Comparison of ENCODE assay signal across 8 cellular contexts in genomic region chr3:51538459-51539290, GRCh38. TPM values are rescaled to one million over a fixed set of nuclear protein-coding genes. Genes with fewer than 3 reads are reported as not detected.
A peak's percentile ranks its signal among the peaks of the same experiment; 100 is the strongest.
DNase-seq lines count a peak whose midpoint lies in the region; ATAC-seq, FAIRE-seq and TF ChIP-seq lines count a peak whose summit lies in the region.

TSS of gene RAD54L2 (plus strand) at chr3:51538719. CDS start at chr3:51590421, 51,702 bp downstream.

- peaks cover 43% of the 10 kb centered on the region for H3K79me2 ChIP-seq in astrocyte (ENCODE audit: insufficient read depth, low read length)

- DNase-seq in HFFc6: peak; percentile 71
- peak; percentile 64 for DNase-seq in NCI-H1092 treated with DMSO at 0.1 percent for 48 hours (lab: John Stamatoyannopoulos, UW)
- peak; percentile 52 for DNase-seq in T-helper 22 cell (ENCODE audit: low read depth)
- DNase-seq in astrocyte (ENCODE audit: low read depth): peak; percentile 69
- DNase-seq in hepatic stellate cell (ENCODE audit: low spot score): peak; percentile 78
- peak; percentile 33 for DNase-seq in renal cortical epithelial cell (ENCODE audit: low read depth)
- peak; percentile 88 to 94 for DNase-seq in aorta

- peak; percentile 44 for TF ChIP-seq CTCF in GM12874 (IDR thresholded peaks at IDR 0.05; ENCODE audit: insufficient read depth, low read depth, low read length)
- TF ChIP-seq CTCF in HFFc6 (IDR thresholded peaks at IDR 0.05): peak; percentile 47
- TF ChIP-seq CTCF in astrocyte (IDR thresholded peaks at IDR 0.05; ENCODE audit: insufficient read depth, low read depth, low read length): no peak

- H3K4me1 Mint-ChIP-seq in HFFc6 (ENCODE audit: low read depth) (peaks cover 60% of the 10 kb centered on the region), astrocyte (ENCODE audit: low read depth, unreplicated experiment) (peaks cover 26% of the 10 kb centered on the region)

- H3K9me3 ChIP-seq in astrocyte (ENCODE audit: insufficient read depth, low read depth, low read length): no peaks in the 10 kb centered on the region
- no peaks in the 10 kb centered on the region for H3K9me3 ChIP-seq in aorta (ENCODE audit: control insufficient read depth, low read length)

- H3K4me1 ChIP-seq in astrocyte (ENCODE audit: insufficient read depth, low read length) (peaks cover 17% of the 10 kb centered on the region), aorta (ENCODE audit: control insufficient read depth in 1 of 2, insufficient read depth in 2 of 2, low read length in 2 of 2) (no peaks in the 10 kb centered on the region)

- H3K9me3 Mint-ChIP-seq in HFFc6 (no peaks in the 10 kb centered on the region), astrocyte (ENCODE audit: unreplicated experiment) (no peaks in the 10 kb centered on the region)

- H3K4me3 Mint-ChIP-seq in HFFc6: peak within 1 kb of the TSS; percentile 95
- H3K4me3 Mint-ChIP-seq in astrocyte (ENCODE audit: unreplicated experiment): peak within 1 kb of the TSS; percentile 93

- H3K9ac ChIP-seq in astrocyte (ENCODE audit: low read length): peak within 1 kb of the TSS; percentile 96

- H3K27me3 Mint-ChIP-seq in HFFc6 (ENCODE audit: insufficient read depth) (no peaks in the 10 kb centered on the region; the same call in 1 of the 2 replicates), astrocyte (ENCODE audit: low read depth, unreplicated experiment) (no peaks in the 10 kb centered on the region)

- H3K27ac Mint-ChIP-seq in HFFc6 (peak within 1 kb of the TSS; percentile 91), astrocyte (ENCODE audit: unreplicated experiment) (peak within 1 kb of the TSS; percentile 95)

- no peak for FAIRE-seq in astrocyte (lab: Jason Lieb, UNC)

- peaks cover 3% of the 10 kb centered on the region for H3K36me3 ChIP-seq in astrocyte (ENCODE audit: insufficient read depth, low read length)
- H3K36me3 ChIP-seq in aorta (ENCODE audit: control insufficient read depth in 1 of 2, insufficient read depth in 2 of 2, low read length in 1 of 2): no peaks in the 10 kb centered on the region

- 0% methylated on average over 65 to 91 of the region's 91 CpGs for WGBS in aorta, 2 donors

- H3K4me3 ChIP-seq in astrocyte (ENCODE audit: insufficient read depth, low read depth, low read length) (peak within 1 kb of the TSS; percentile 98), aorta (ENCODE audit: low read length in 2 of 2) (peak within 1 kb of the TSS; percentile 78 to 87)

- H4K20me1 ChIP-seq in astrocyte (ENCODE audit: insufficient read depth, low read length): peaks cover 35% of the 10 kb centered on the region

- no peaks in the 10 kb centered on the region for H3K36me3 Mint-ChIP-seq in HFFc6 (ENCODE audit: low read depth)
- H3K36me3 Mint-ChIP-seq in astrocyte (ENCODE audit: low read depth, unreplicated experiment): no peaks in the 10 kb centered on the region

- peak within 1 kb of the TSS; percentile 100 for H2AFZ ChIP-seq in astrocyte (ENCODE audit: low read depth, low read length)

- no peaks in the 10 kb centered on the region for H3K27me3 ChIP-seq in astrocyte (ENCODE audit: insufficient read depth, low read length)
- no peaks in the 10 kb centered on the region for H3K27me3 ChIP-seq in aorta (ENCODE audit: control insufficient read depth in 1 of 2, insufficient read depth in 2 of 2, low read length in 1 of 2)

- H3K27ac ChIP-seq in astrocyte (ENCODE audit: low read depth, low read length) (peak within 1 kb of the TSS; percentile 91), aorta (ENCODE audit: low read depth in 1 of 2, low read length in 2 of 2) (peak within 1 kb of the TSS; percentile 54 to 85)

- intact Hi-C loops in aorta (cut with DNase I): no loop called here

- peak within 1 kb of the TSS; percentile 99 for H3K4me2 ChIP-seq in astrocyte (ENCODE audit: low read length)

- peak; percentile 94 for ATAC-seq in aorta (ENCODE audit: low FRiP score)

RNA-seq across cellular contexts. Expression of gene RAD54L2, which starts in this region (rescaled TPM):
- 10 to 100 TPM; 18.6 to 21.3 (median 19.5) TPM for total RNA-seq in HFFc6 (2021; fragmentation: NEBNext Ultra II Directional; extraction: Animal tissue kit (Norgen Biotek cat#: 25700))
- total RNA-seq in astrocyte (27.4 and 29.2 TPM in 2 replicates), renal cortical epithelial cell (9.6 and 20.3 TPM in 2 replicates), aorta (10 to 100 TPM; 28.6 to 28.9 TPM)
- polyA plus RNA-seq in aorta: 1 to 10 TPM; 2.1 to 6.6 TPM

Comparison
In these comparisons a context has a peak if more than half of its experiments do, and no peak if none do; other contexts are left out.
1. Peak in every context shown above with its lines: DNase-seq, ATAC-seq, H3K4me3 ChIP-seq and H3K27ac ChIP-seq.
2. DNase-seq: peak in every context shown above with its lines; median percentile 91 in aorta; 78 in hepatic stellate cell; 71 in HFFc6; 69 in astrocyte; 64 in NCI-H1092 treated with DMSO at 0.1 percent for 48 hours; 52 in T-helper 22 cell; 33 in renal cortical epithelial cell.